In the genomic region with DNA sequence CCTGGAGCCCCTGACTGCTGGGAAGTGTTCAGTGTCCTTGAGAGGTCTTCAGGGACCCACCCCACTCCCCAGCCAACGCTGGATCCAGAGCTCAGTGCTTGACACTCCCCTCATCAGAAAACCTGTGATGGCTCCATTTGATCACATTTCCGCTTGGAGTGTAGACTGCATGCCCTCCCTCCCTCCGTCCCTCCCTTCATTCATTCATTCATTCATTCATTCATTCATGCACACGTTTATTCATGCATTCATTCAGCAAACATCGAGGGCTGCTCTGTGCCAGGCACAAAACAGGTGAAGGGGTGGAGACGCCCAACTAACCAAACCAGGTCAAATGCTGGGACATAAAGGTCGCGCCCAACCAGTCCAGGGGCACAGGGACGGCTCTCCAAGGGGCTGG, we compare ENCODE assay signal across 21 cellular contexts. TPM values are rescaled to one million over a fixed set of nuclear protein-coding genes. Genes with fewer than 3 reads are reported as not detected.
DNase-seq lines count a peak whose midpoint lies in the region; ATAC-seq, FAIRE-seq and TF ChIP-seq lines count a peak whose summit lies in the region.
"Had no signal": no experiment of that assay in that cellular context is flagged by ENCODE, and none has a peak within 500 bp of the region (broad histone marks: within the 10 kb centered on the region; RNA-seq: fewer than 3 reads in every experiment).

No MANE protein-coding gene starts in this region.

- H3K27ac Mint-ChIP-seq in T-helper 17 cell, result no peak overlapping the region
- peak overlapping the region in 5 of 6 donors; percentile 79 to 97 (median 92) for H3K27ac Mint-ChIP-seq in naive B cell
- H3K27ac Mint-ChIP-seq: HFFc6 had no signal

- H3K4me1 Mint-ChIP-seq in T-helper 17 cell (peaks cover 21% of the 10 kb centered on the region), naive B cell (peaks cover 58 to 83% (median 75%) of the 10 kb centered on the region in 3 donors)

- no peaks in the 10 kb centered on the region; a peak in 1 of 22 replicates for H3K27me3 ChIP-seq in BLaER1 treated with 17β-estradiol and CSF1 and Interleukin-3, amounts not matched to agents 10 nM and 100 nM
- H3K27me3 ChIP-seq: Peyer's patch had no signal

- H4K20me1 ChIP-seq in BLaER1 treated with 17β-estradiol and CSF1 and Interleukin-3, amounts not matched to agents 10 nM and 100 nM, result no peaks in the 10 kb centered on the region

- peaks cover 0 to 4% (median 3%) of the 10 kb centered on the region in 7 donors for H3K9me3 Mint-ChIP-seq in naive B cell

- peaks cover 68 to 98% (median 88%) of the 10 kb centered on the region in 10 experiments for H3K4me1 ChIP-seq in BLaER1 treated with 17β-estradiol and CSF1 and Interleukin-3, amounts not matched to agents 10 nM and 100 nM
- H3K4me1 ChIP-seq: Caco-2 had no signal

- peak; percentile 23 for FAIRE-seq in GM12891 (lab: Jason Lieb, UNC)
- FAIRE-seq: H54 had no signal

- H3K36me3 ChIP-seq in BLaER1 treated with 17β-estradiol and CSF1 and Interleukin-3, amounts not matched to agents 10 nM and 100 nM, result peaks cover 13 to 25% (median 17%) of the 10 kb centered on the region in 11 experiments

- no peaks in the 10 kb centered on the region for H3K27me3 Mint-ChIP-seq in T-helper 17 cell
- H3K27me3 Mint-ChIP-seq in naive B cell, result no peaks in the 10 kb centered on the region

- TF ChIP-seq POLR2A in GM12891 (IDR thresholded peaks at IDR 0.05; ENCODE audit: low read depth, low read length), result no peak
- TF ChIP-seq POLR2A in erythroblast (IDR thresholded peaks at IDR 0.05; ENCODE audit: low read length), result no peak

- peaks cover 7 to 20% (median 14%) of the 10 kb centered on the region in 11 experiments; a peak in 21 of 22 replicates for H3K9me3 ChIP-seq in BLaER1 treated with 17β-estradiol and CSF1 and Interleukin-3, amounts not matched to agents 10 nM and 100 nM (replicated peaks in 1 of 11)
- no peaks in the 10 kb centered on the region for H3K9me3 ChIP-seq in T-helper 17 cell (ENCODE audit: control insufficient read depth, low read length, poor library complexity, severe bottlenecking)
- H3K9me3 ChIP-seq: Caco-2 had no signal

- peak overlapping the region in 8 of 11 experiments; percentile 87 to 97 (median 94); a peak in 15 of 22 replicates for H3K27ac ChIP-seq in BLaER1 treated with 17β-estradiol and CSF1 and Interleukin-3, amounts not matched to agents 10 nM and 100 nM

- H3K36me3 Mint-ChIP-seq in T-helper 17 cell (ENCODE audit: low read depth) (no peaks in the 10 kb centered on the region), naive B cell (peaks cover 9 to 13% of the 10 kb centered on the region in 2 donors)
- H3K36me3 Mint-ChIP-seq: CD4-positive, CD25-positive, alpha-beta regulatory T cell had no signal

- ATAC-seq in T-helper 17 cell (no peak), naive B cell (ENCODE audit: low read depth in 2 of 2) (no peak), GM18868 (IDR thresholded peaks at IDR 0.05; ENCODE audit: unreplicated experiment) (no peak)

- no peak for DNase-seq in GM12891 (ENCODE audit: insufficient read length, low spot score)
- DNase-seq in T-helper 17 cell, result no peak
- DNase-seq in naive B cell, result no peak
- no peak for DNase-seq in AML-193 (lab: John Stamatoyannopoulos, UW)
- no peak for DNase-seq in erythroblast (lab: John Stamatoyannopoulos, UW)
- DNase-seq in NCI-H2029 treated with DMSO at 0.1 percent for 48 hours (lab: John Stamatoyannopoulos, UW), result no peak
- DNase-seq: ACHN; Caco-2; CD4-positive, CD25-positive, alpha-beta regulatory T cell; HFFc6; Kasumi-1; MG63; NCI-H1048; NCI-H1436; NCI-H2029; NCI-H2171; NCI-H526; Peyer's patch had no signal

- H3K9ac ChIP-seq in BLaER1 treated with 17β-estradiol and CSF1 and Interleukin-3, amounts not matched to agents 10 nM and 100 nM, result peak overlapping the region in 5 of 11 experiments; percentile 20 to 86 (median 85); a peak in 8 of 22 replicates

- peak overlapping the region in 10 of 11 experiments; percentile 8 to 97 (median 91); a peak in 18 of 22 replicates for H3K4me2 ChIP-seq in BLaER1 treated with 17β-estradiol and CSF1 and Interleukin-3, amounts not matched to agents 10 nM and 100 nM

- H3K4me3 Mint-ChIP-seq in T-helper 17 cell (peak overlapping the region; percentile 71), naive B cell (peak overlapping the region; percentile 93 to 98 (median 96))
- H3K4me3 Mint-ChIP-seq: CD4-positive, CD25-positive, alpha-beta regulatory T cell; HFFc6 had no signal

- H3K4me3 ChIP-seq in BLaER1 treated with 17β-estradiol and CSF1 and Interleukin-3, amounts not matched to agents 10 nM and 100 nM, result no peak overlapping the region
- H3K4me3 ChIP-seq: MG63, Peyer's patch had no signal

TF ChIP-seq in GM12891, 5 proteins besides CTCF, POLR2A, EP300 and RAD21:
- no peak for TF ChIP-seq POU2F2 (IDR thresholded peaks at IDR 0.05; ENCODE audit: low read depth, low read length)
- no peak for TF ChIP-seq TAF1 (IDR thresholded peaks at IDR 0.05; ENCODE audit: low read depth, low read length)

RNA-seq across cellular contexts. Expression of gene PGLS, which starts 13.7 kb away (rescaled TPM):
- 80.9 TPM for polyA plus RNA-seq in GM12891 (2012; ENCODE audit: low read depth, missing spikeins)
- 10 to 100 TPM; 48.6 to 53.7 TPM for total RNA-seq in T-helper 17 cell
- 10 to 100 TPM; 32.3 to 79.7 (median 73.0) TPM for polyA plus RNA-seq in naive B cell (ENCODE audit: low read depth in 6 of 6)

RNA-seq across cellular contexts. Expression of gene COLGALT1, which starts 30.3 kb away (rescaled TPM):
- polyA plus RNA-seq in GM12891 (2012; ENCODE audit: low read depth, missing spikeins), result 14.4 TPM
- 10 to 100 TPM; 42.1 to 42.4 TPM for total RNA-seq in T-helper 17 cell
- polyA plus RNA-seq in naive B cell (ENCODE audit: low read depth in 6 of 6), result 10 to 100 TPM in 5 of 6 donors, 1 to 10 TPM in 1; 5.2 to 21.8 (median 15.2) TPM

RNA-seq across cellular contexts. Expression of gene SLC27A1, which starts 54.8 kb away (rescaled TPM):
- 1.6 TPM for polyA plus RNA-seq in GM12891 (2012; ENCODE audit: low read depth, missing spikeins)
- total RNA-seq in T-helper 17 cell, result 1 to 10 TPM; 5.8 to 7.1 TPM
- 1 to 10 TPM in 5 of 6 donors, not detected in 1; 1.3 to 3.1 (median 2.3) TPM for polyA plus RNA-seq in naive B cell (ENCODE audit: low read depth in 6 of 6)
